In genomic region chr16:28001642-28002041, GRCh38 we compare ENCODE assay signal across 18 cellular contexts.
A peak's percentile ranks its signal among the peaks of the same experiment; 100 is the strongest.
DNase-seq lines count a peak whose midpoint lies in the region; TF ChIP-seq lines count a peak whose summit lies in the region.
"Had no signal": no experiment of that assay in that cellular context is flagged by ENCODE, and none has a peak within 500 bp of the region (broad histone marks: within the 10 kb centered on the region; RNA-seq: fewer than 3 reads in every experiment).

No MANE protein-coding gene starts in this region.

- H3K4me3 ChIP-seq in MG63, result no peak overlapping the region
- H3K4me3 ChIP-seq in mammary epithelial cell (replicated peaks in 1 of 3; ENCODE audit: insufficient read depth in 1 of 3, low read depth in 2 of 3, low read length in 3 of 3), result no peak overlapping the region
- H3K4me3 ChIP-seq: GM12878 had no signal

- H3K27ac ChIP-seq in mammary epithelial cell (ENCODE audit: insufficient read depth, low read depth, low read length), result no peak overlapping the region

- H3K27ac Mint-ChIP-seq in nephron progenitor cell (peak overlapping the region; percentile 61), type B pancreatic cell (peak overlapping the region; percentile 21)
- H3K27ac Mint-ChIP-seq: H9 had no signal

- no peak overlapping the region for H3K9ac ChIP-seq in mammary epithelial cell (ENCODE audit: insufficient read depth, low read length)

- 58% methylated on average over 4 of the region's 4 CpGs for WGBS in mammary epithelial cell (ENCODE audit: low coverage, missing lambda C conversion rate)

- TF ChIP-seq CTCF in nephron progenitor cell (IDR thresholded peaks at IDR 0.05), result no peak
- no peak for TF ChIP-seq CTCF in type B pancreatic cell (conservative IDR thresholded peaks at IDR 0.05)
- TF ChIP-seq CTCF in mammary epithelial cell (conservative IDR thresholded peaks at IDR 0.05 in 1 of 2, IDR thresholded peaks at IDR 0.05 in 1 of 2; ENCODE audit: extremely low read depth in 1 of 2, insufficient read depth in 1 of 2, low read depth in 1 of 2, low read length in 2 of 2), result no peak

- H3K79me2 ChIP-seq in mammary epithelial cell (ENCODE audit: insufficient read depth, low read length), result no peaks in the 10 kb centered on the region

- BruUV-seq in mammary epithelial cell (replicated peaks; lab: Mats Ljungman, UMichigan), result no TSS peak

- CTCF ChIA-PET in mammary epithelial cell (lab: Charles Lee; ENCODE audit: low non-redundant PET), result no interaction called here

- H3K4me3 Mint-ChIP-seq in nephron progenitor cell (no peak overlapping the region), type B pancreatic cell (no peak overlapping the region)
- H3K4me3 Mint-ChIP-seq: CD4-positive, CD25-positive, alpha-beta regulatory T cell; CD8-positive, alpha-beta memory T cell; H9 had no signal

- H3K27me3 ChIP-seq in MG63, result no peaks in the 10 kb centered on the region
- no peaks in the 10 kb centered on the region for H3K27me3 ChIP-seq in mammary epithelial cell (ENCODE audit: insufficient read depth, low read length)
- H3K27me3 ChIP-seq: BE2C had no signal

- no peak overlapping the region for H3K4me2 ChIP-seq in mammary epithelial cell (ENCODE audit: insufficient read depth, low read depth, low read length)

- H4K20me1 ChIP-seq in mammary epithelial cell (ENCODE audit: insufficient read depth, low read length), result no peaks in the 10 kb centered on the region

- intact Hi-C loops in mammary epithelial cell (cut with micrococcal nuclease), result no loop called here

- H2AFZ ChIP-seq in mammary epithelial cell (ENCODE audit: low read depth, low read length), result no peak overlapping the region

- dilution Hi-C loops in mammary epithelial cell (cut with HindIII; ENCODE audit: low sequenced_read_pairs), result no loop called here

- H3K36me3 Mint-ChIP-seq in nephron progenitor cell (ENCODE audit: low read depth) (no peaks in the 10 kb centered on the region), type B pancreatic cell (no peaks in the 10 kb centered on the region)
- H3K36me3 Mint-ChIP-seq: CD4-positive, CD25-positive, alpha-beta regulatory T cell; CD8-positive, alpha-beta memory T cell had no signal

- H3K36me3 ChIP-seq in MG63 (no peaks in the 10 kb centered on the region), mammary epithelial cell (ENCODE audit: insufficient read depth, low read length) (no peaks in the 10 kb centered on the region)
- H3K36me3 ChIP-seq: BE2C had no signal

- in situ Hi-C loops in mammary epithelial cell (cut with MboI; ENCODE audit: low sequenced_read_pairs in 2 of 2), result no loop called here

- no peaks in the 10 kb centered on the region for H3K4me1 ChIP-seq in mammary epithelial cell (ENCODE audit: insufficient read depth, low read length)
- H3K4me1 ChIP-seq: BE2C had no signal

- no peaks in the 10 kb centered on the region for H3K9me3 ChIP-seq in MG63
- H3K9me3 ChIP-seq in mammary epithelial cell (replicated peaks; ENCODE audit: insufficient read depth, low read length), result no peaks in the 10 kb centered on the region
- H3K9me3 ChIP-seq: BE2C had no signal

- H3K27me3 Mint-ChIP-seq in nephron progenitor cell (ENCODE audit: low read depth, poor library complexity) (peaks cover 16% of the 10 kb centered on the region), type B pancreatic cell (peaks cover 4% of the 10 kb centered on the region)
- H3K27me3 Mint-ChIP-seq: CD4-positive, CD25-positive, alpha-beta regulatory T cell had no signal

- H3K9me3 Mint-ChIP-seq in nephron progenitor cell (no peaks in the 10 kb centered on the region), type B pancreatic cell (no peaks in the 10 kb centered on the region)
- H3K9me3 Mint-ChIP-seq: CD4-positive, CD25-positive, alpha-beta regulatory T cell; CD8-positive, alpha-beta memory T cell; H9 had no signal

- peak; percentile 8 for DNase-seq in HT1080 (ENCODE audit: low read depth)
- peak; percentile 72 for DNase-seq in MG63
- DNase-seq in nephron progenitor cell, result no peak
- DNase-seq in type B pancreatic cell (ENCODE audit: extremely low spot score, unreplicated experiment), result no peak
- DNase-seq in mammary epithelial cell, result no peak
- DNase-seq in activated CD4-positive, alpha-beta T cell treated with anti-CD3 and anti-CD28 coated beads, Interleukin-2, amount 50 U/mL, for 1 hour, result no peak
- DNase-seq: ACHN; BE2C; C1 segment of cervical spinal cord; CD4-positive, CD25-positive, alpha-beta regulatory T cell; CD8-positive, alpha-beta memory T cell; COR-L47; DMS 273 treated with DMSO at 0.1 percent for 48 hours; DMS53; DND-41; EL; H9 had no signal

- peaks cover 36% of the 10 kb centered on the region for H3K4me1 Mint-ChIP-seq in nephron progenitor cell
- H3K4me1 Mint-ChIP-seq in type B pancreatic cell (ENCODE audit: unreplicated experiment), result peaks cover 4% of the 10 kb centered on the region
- H3K4me1 Mint-ChIP-seq: CD4-positive, CD25-positive, alpha-beta regulatory T cell; CD8-positive, alpha-beta memory T cell; H9 had no signal

Comparison
In these comparisons a context has a peak if more than half of its experiments do, and no peak if none do; other contexts are left out.
1. DNase-seq: peak in HT1080 (single experiment) and MG63 (single experiment); none in nephron progenitor cell (single experiment), type B pancreatic cell (single experiment), mammary epithelial cell (single experiment) and activated CD4-positive, alpha-beta T cell treated with anti-CD3 and anti-CD28 coated beads, Interleukin-2, amount 50 U/mL, for 1 hour (single experiment).